ENCODE assay signal across 1 cellular context in genomic region chr1:201792534-201793305, GRCh38.
TF ChIP-seq lines count a peak whose summit lies in the region.

No MANE protein-coding gene starts in this region.

TF ChIP-seq in K562, 482 proteins besides CTCF, POLR2A, EP300 and RAD21 (continued from another document and continues in another):
- TF ChIP-seq ZMIZ1 (IDR thresholded peaks at IDR 0.05; ENCODE audit: low read depth in 2 of 2, low read length in 2 of 2): no peak
- TF ChIP-seq NR1H2 (CRISPR knock-in tag; IDR thresholded peaks at IDR 0.05): no peak
- TF ChIP-seq KLF16 (IDR thresholded peaks at IDR 0.05): peak; percentile 70; the same call in 1 of the 2 replicates
- no peak for TF ChIP-seq POLR2B (IDR thresholded peaks at IDR 0.05; ENCODE audit: low read depth, partially characterized antibody)
- 0 out of 4 replicates have a peak, but pooled peaks of 1 of the 2 experiments have one; percentile 70 for TF ChIP-seq SRF (CRISPR knock-in tag; IDR thresholded peaks at IDR 0.05)
- TF ChIP-seq SMAD3 (CRISPR knock-in tag; conservative IDR thresholded peaks at IDR 0.05): no peak
- TF ChIP-seq SMAD4 (CRISPR knock-in tag; conservative IDR thresholded peaks at IDR 0.05): no peak
- TF ChIP-seq GATAD2B (IDR thresholded peaks at IDR 0.05; ENCODE audit: borderline replicate concordance): no peak
- TF ChIP-seq TSC22D4 (tag; IDR thresholded peaks at IDR 0.05): no peak
- no peak for TF ChIP-seq RHOXF2B (CRISPR knock-in tag; conservative IDR thresholded peaks at IDR 0.05)
- TF ChIP-seq HDAC8 (tag; IDR thresholded peaks at IDR 0.05): no peak
- TF ChIP-seq ZNF121 (CRISPR knock-in tag; conservative IDR thresholded peaks at IDR 0.05): no peak
- TF ChIP-seq SIX5 (IDR thresholded peaks at IDR 0.05; ENCODE audit: borderline replicate concordance in 1 of 2, insufficient read depth in 1 of 2, low read depth in 1 of 2, low read length in 2 of 2): no peak
- no peak for TF ChIP-seq NFXL1 (CRISPR knock-in tag; IDR thresholded peaks at IDR 0.05)
- 0 out of 4 replicates have a peak, but pooled peaks of 1 of the 2 experiments have one; percentile 54 for TF ChIP-seq UBTF (IDR thresholded peaks at IDR 0.05; ENCODE audit: borderline replicate concordance in 1 of 2, low read depth in 2 of 2, low read length in 2 of 2)
- no peak for TF ChIP-seq TAF9B (IDR thresholded peaks at IDR 0.05; ENCODE audit: partially characterized antibody)
- TF ChIP-seq JUN (IDR thresholded peaks at IDR 0.05; ENCODE audit: borderline replicate concordance, low read depth, low read length): peak; percentile 30; the same call in 1 of the 2 replicates
- no peak for TF ChIP-seq JUN (CRISPR knock-in tag; IDR thresholded peaks at IDR 0.05; ENCODE audit: borderline replicate concordance)
- no peak for TF ChIP-seq SPI1 (IDR thresholded peaks at IDR 0.05; ENCODE audit: borderline replicate concordance, low read depth, low read length)
- TF ChIP-seq FOXO4 (CRISPR knock-in tag; IDR thresholded peaks at IDR 0.05): 0 out of 2 replicates have a peak, but pooled peaks have one; percentile 26
- 0 out of 2 replicates have a peak, but pooled peaks have one; percentile 25 for TF ChIP-seq MAX (CRISPR knock-in tag; IDR thresholded peaks at IDR 0.05)
- no peak for TF ChIP-seq PKNOX1 (IDR thresholded peaks at IDR 0.05)
- TF ChIP-seq KLF1 (tag; IDR thresholded peaks at IDR 0.05): no peak
- no peak for TF ChIP-seq LARP7 (IDR thresholded peaks at IDR 0.05)
- no peak for TF ChIP-seq SMAD1 (IDR thresholded peaks at IDR 0.05; ENCODE audit: low read depth, low read length, partially characterized antibody)
- 0 out of 2 replicates have a peak, but pooled peaks have one; percentile 23 for TF ChIP-seq CREB3L1 (IDR thresholded peaks at IDR 0.05; ENCODE audit: borderline replicate concordance, low read depth)
- no peak for TF ChIP-seq U2AF2 (optimal IDR thresholded peaks at IDR 0.05; ENCODE audit: low read depth, low read length)
- no peak for TF ChIP-seq ZKSCAN3 (CRISPR knock-in tag; IDR thresholded peaks at IDR 0.05)
- no peak for TF ChIP-seq LCOR (CRISPR knock-in tag; IDR thresholded peaks at IDR 0.05)
- TF ChIP-seq ARNT (IDR thresholded peaks at IDR 0.05): peak in 1 of 2 experiments; percentile 43; a peak in 1 of 4 replicates
- TF ChIP-seq PRMT5 (CRISPR knock-in tag; IDR thresholded peaks at IDR 0.05): no peak
- no peak for TF ChIP-seq ZNF717 (CRISPR knock-in tag; IDR thresholded peaks at IDR 0.05)
- TF ChIP-seq RBM34 (IDR thresholded peaks at IDR 0.05; ENCODE audit: borderline replicate concordance, insufficient read depth, low read length): no peak
- peak; percentile 88 for TF ChIP-seq ZKSCAN1 (IDR thresholded peaks at IDR 0.05; ENCODE audit: low read depth, low read length)
- peak; percentile 28 for TF ChIP-seq NEUROD1 (IDR thresholded peaks at IDR 0.05; ENCODE audit: borderline replicate concordance, low read depth, low read length, partially characterized antibody)
- no peak for TF ChIP-seq BMI1 (IDR thresholded peaks at IDR 0.05; ENCODE audit: low read length)
- TF ChIP-seq MAFF (IDR thresholded peaks at IDR 0.05; ENCODE audit: low read length): no peak
- no peak for TF ChIP-seq ZNF551 (CRISPR knock-in tag; IDR thresholded peaks at IDR 0.05)
- no peak for TF ChIP-seq RNF2 (IDR thresholded peaks at IDR 0.05)
- TF ChIP-seq RBM17 (IDR thresholded peaks at IDR 0.05; ENCODE audit: borderline replicate concordance, low read depth, low read length): no peak
- TF ChIP-seq NCOA4 (IDR thresholded peaks at IDR 0.05; ENCODE audit: partially characterized antibody): no peak
- no peak for TF ChIP-seq ETS1 (conservative IDR thresholded peaks at IDR 0.05; ENCODE audit: control insufficient read depth, low read depth, low read length)
- peak; percentile 88; the same call in 1 of the 2 replicates for TF ChIP-seq STAG1 (CRISPR knock-in tag; IDR thresholded peaks at IDR 0.05; ENCODE audit: borderline replicate concordance)
- no peak for TF ChIP-seq GATA2 (CRISPR knock-in tag; IDR thresholded peaks at IDR 0.05)
- TF ChIP-seq RB1 (IDR thresholded peaks at IDR 0.05; ENCODE audit: low read depth): peak; percentile 71
- peak; percentile 85; the same call in 1 of the 2 replicates for TF ChIP-seq THRB (CRISPR knock-in tag; conservative IDR thresholded peaks at IDR 0.05)
- TF ChIP-seq PHB (CRISPR knock-in tag; IDR thresholded peaks at IDR 0.05): no peak
- no peak for TF ChIP-seq ARID3B (CRISPR knock-in tag; IDR thresholded peaks at IDR 0.05; ENCODE audit: borderline replicate concordance)
- TF ChIP-seq TEAD4 (IDR thresholded peaks at IDR 0.05; ENCODE audit: low read length): peak; percentile 34; the same call in 1 of the 2 replicates
- no peak for TF ChIP-seq TEAD4 (CRISPR knock-in tag; IDR thresholded peaks at IDR 0.05; ENCODE audit: borderline replicate concordance)
- TF ChIP-seq POLR3G (IDR thresholded peaks at IDR 0.05; ENCODE audit: extremely low read depth, insufficient read length, insufficient replicate concordance): no peak
- no peak for TF ChIP-seq MED1 (CRISPR knock-in tag; IDR thresholded peaks at IDR 0.05; ENCODE audit: borderline replicate concordance)
- no peak for TF ChIP-seq ZNF197 (CRISPR knock-in tag; IDR thresholded peaks at IDR 0.05; ENCODE audit: low read depth)
- TF ChIP-seq RUNX1 (IDR thresholded peaks at IDR 0.05; ENCODE audit: low read depth): no peak
- TF ChIP-seq ZNF79 (CRISPR knock-in tag; IDR thresholded peaks at IDR 0.05; ENCODE audit: low read depth): no peak
- TF ChIP-seq THRAP3 (IDR thresholded peaks at IDR 0.05; ENCODE audit: borderline replicate concordance): no peak; the same call in 1 of the 2 replicates
- TF ChIP-seq IRF2 (CRISPR knock-in tag; IDR thresholded peaks at IDR 0.05): no peak
- no peak for TF ChIP-seq ZNF644 (tag; IDR thresholded peaks at IDR 0.05; ENCODE audit: low read depth)
- no peak for TF ChIP-seq SREBF1 (IDR thresholded peaks at IDR 0.05; ENCODE audit: borderline replicate concordance, low read depth, low read length)
- no peak for TF ChIP-seq EZH2 (IDR thresholded peaks at IDR 0.05; ENCODE audit: borderline replicate concordance, low read depth, low read length)
